Comparison of ENCODE assay signal across 21 cellular contexts in genomic region chr1:31567956-31568570, GRCh38. TPM values are rescaled to one million over a fixed set of nuclear protein-coding genes. Genes with fewer than 3 reads are reported as not detected.
DNase-seq lines count a peak whose midpoint lies in the region; ATAC-seq and TF ChIP-seq lines count a peak whose summit lies in the region.
"Had no signal": no experiment of that assay in that cellular context is flagged by ENCODE, and none has a peak within 500 bp of the region (broad histone marks: within the 10 kb centered on the region; RNA-seq: fewer than 3 reads in every experiment).

No MANE protein-coding gene starts in this region.

- 72 to 77% methylated on average over 10 of the region's 10 CpGs for WGBS in heart right ventricle, 2 donors
- 67% methylated on average over 10 of the region's 10 CpGs for WGBS in right cardiac atrium

- intact Hi-C loops in heart right ventricle (cut with DNase I), result loop anchor here in 4 of 10 donors (2.0 to 10.0 kb wide), 3 partner anchors 25 to 224 kb away; no protein-coding TSS in a partner anchor
- intact Hi-C loops in right cardiac atrium (cut with DNase I), result loop anchor here in 3 of 4 donors (2.0 to 10.0 kb wide), 4 partner anchors 47 to 227 kb away; partner anchors contain the start of gene HCRTR1 (in 2 of the 3)
- intact Hi-C loops in tibial artery (cut with DNase I; ENCODE audit: low total_unique reads), result no loop called here

- H3K36me3 ChIP-seq in heart right ventricle (no peaks in the 10 kb centered on the region), tibial artery (no peaks in the 10 kb centered on the region)
- H3K36me3 ChIP-seq: neutrophil had no signal

- TF ChIP-seq CTCF in heart right ventricle (IDR thresholded peaks at IDR 0.05), result no peak
- no peak for TF ChIP-seq CTCF in coronary artery (IDR thresholded peaks at IDR 0.05)
- no peak for TF ChIP-seq CTCF in tibial artery (IDR thresholded peaks at IDR 0.05)

- H3K9me3 ChIP-seq in heart right ventricle, result no peaks in the 10 kb centered on the region
- H3K9me3 ChIP-seq in right cardiac atrium (ENCODE audit: control insufficient read depth, low read length), result no peaks in the 10 kb centered on the region
- no peaks in the 10 kb centered on the region for H3K9me3 ChIP-seq in tibial artery
- H3K9me3 ChIP-seq: neutrophil had no signal

- H3K27ac ChIP-seq in heart right ventricle (peak overlapping the region in 6 of 10 donors; percentile 57 to 82 (median 80)), right cardiac atrium (ENCODE audit: low read length) (no peak overlapping the region), coronary artery (peak overlapping the region; percentile 52 to 82), tibial artery (peak overlapping the region; percentile 87 to 91)
- H3K27ac ChIP-seq: C4-2B, hepatocyte, neutrophil had no signal

- DNase-seq in heart right ventricle, result no peak
- DNase-seq in right cardiac atrium, result no peak
- DNase-seq in coronary artery (ENCODE audit: low spot score), result no peak
- DNase-seq in kidney glomerular epithelial cell (lab: John Stamatoyannopoulos, UW), result peak; percentile 54
- DNase-seq in tibial artery, result peak; percentile 18 to 88
- DNase-seq in NCI-H2107 (lab: John Stamatoyannopoulos, UW), result no peak
- DNase-seq in activated CD4-positive, alpha-beta T cell treated with anti-CD3 and anti-CD28 coated beads, Interleukin-2, amount 50 U/mL, for 4 hours, result no peak
- DNase-seq: activated B cell treated with CpG ODN at 0.5 μM for 24 hours; activated CD8-positive, alpha-beta T cell treated with anti-CD3 and anti-CD28 coated beads, Interleukin-2, amount 10 ng/mL, durations not matched to agents 7 days and 5 days; activated T-cell treated with anti-CD3 and anti-CD28 coated beads, Interleukin-2, amount 50 U/mL, for 24 hours; KBM-7; NCI-H187; NCI-H226; PC-3; substantia nigra had no signal

- H3K4me3 ChIP-seq in heart right ventricle (no peak overlapping the region), right cardiac atrium (ENCODE audit: low read length) (no peak overlapping the region), coronary artery (no peak overlapping the region), tibial artery (no peak overlapping the region)
- H3K4me3 ChIP-seq: hepatocyte had no signal

- H3K27me3 ChIP-seq in heart right ventricle, result peaks cover 0 to under 1% (median 0%) of the 10 kb centered on the region in 7 donors
- H3K27me3 ChIP-seq in right cardiac atrium (ENCODE audit: control insufficient read depth, insufficient read depth), result no peaks in the 10 kb centered on the region
- H3K27me3 ChIP-seq in tibial artery, result peaks cover 0 to 3% of the 10 kb centered on the region in 2 donors
- H3K27me3 ChIP-seq: hepatocyte, neutrophil had no signal

- H3K4me1 ChIP-seq in heart right ventricle (peaks cover 7 to 34% (median 16%) of the 10 kb centered on the region in 9 donors), right cardiac atrium (ENCODE audit: control insufficient read depth, insufficient read depth, low read length) (peaks cover 10% of the 10 kb centered on the region), tibial artery (peaks cover 0 to 68% (median 51%) of the 10 kb centered on the region in 4 donors)

- ATAC-seq in heart right ventricle, result peak in 2 of 8 donors; percentile 24 to 33
- ATAC-seq in right cardiac atrium, result no peak
- no peak for ATAC-seq in HG03571 (IDR thresholded peaks at IDR 0.05; ENCODE audit: unreplicated experiment)
- ATAC-seq: activated CD8-positive, alpha-beta T cell treated with anti-CD3 and anti-CD28 coated beads, Interleukin-2, amount 10 ng/mL, durations not matched to agents 7 days and 5 days; PC-3; SK-N-SH treated with all-trans-retinoic acid at 6 μM for 48 hours had no signal

RNA-seq across cellular contexts. Expression of gene TINAGL1, which starts 8.3 kb away (rescaled TPM):
- total RNA-seq in heart right ventricle (100 to 1,000 TPM; 139 to 336 (median 188) TPM), right cardiac atrium (100 to 1,000 TPM in 3 of 4 donors, 10 to 100 TPM in 1; 94.7 to 141 (median 122) TPM)
- polyA plus RNA-seq in heart right ventricle (100 to 1,000 TPM; 268 to 332 TPM), right cardiac atrium (186 TPM)
- total RNA-seq: A673; activated B cell treated with CpG ODN at 0.5 μM for 24 hours; activated CD8-positive, alpha-beta T cell treated with anti-CD3 and anti-CD28 coated beads, Interleukin-2, amount 10 ng/mL, durations not matched to agents 7 days and 5 days had no signal

RNA-seq across cellular contexts. Expression of gene HCRTR1, which starts 49.4 kb away (rescaled TPM):
- total RNA-seq in heart right ventricle (under 1 TPM in 6 of 10 donors, not detected in 4; 0.17 to 0.92 (median 0.37) TPM), right cardiac atrium (under 1 TPM in 2 of 4 donors, not detected in 2; 0.14 to 0.37 TPM)
- polyA plus RNA-seq in heart right ventricle (1 to 10 TPM in 1 of 2 donors, under 1 TPM in 1; 0.20 to 1.5 TPM), right cardiac atrium (0.18 TPM)
- total RNA-seq: A673; activated B cell treated with CpG ODN at 0.5 μM for 24 hours; activated CD8-positive, alpha-beta T cell treated with anti-CD3 and anti-CD28 coated beads, Interleukin-2, amount 10 ng/mL, durations not matched to agents 7 days and 5 days; hepatocyte; PC-3 had no signal
- polyA plus RNA-seq: hepatocyte had no signal

Comparison
In these comparisons a context has a peak if more than half of its experiments do, and no peak if none do; other contexts are left out.
1. DNase-seq: peak in kidney glomerular epithelial cell (single experiment) and tibial artery (2 of 2); none in heart right ventricle (0 of 2), right cardiac atrium (0 of 3), coronary artery (single experiment), NCI-H2107 (single experiment) and activated CD4-positive, alpha-beta T cell treated with anti-CD3 and anti-CD28 coated beads, Interleukin-2, amount 50 U/mL, for 4 hours (0 of 2).